In the genomic region with DNA sequence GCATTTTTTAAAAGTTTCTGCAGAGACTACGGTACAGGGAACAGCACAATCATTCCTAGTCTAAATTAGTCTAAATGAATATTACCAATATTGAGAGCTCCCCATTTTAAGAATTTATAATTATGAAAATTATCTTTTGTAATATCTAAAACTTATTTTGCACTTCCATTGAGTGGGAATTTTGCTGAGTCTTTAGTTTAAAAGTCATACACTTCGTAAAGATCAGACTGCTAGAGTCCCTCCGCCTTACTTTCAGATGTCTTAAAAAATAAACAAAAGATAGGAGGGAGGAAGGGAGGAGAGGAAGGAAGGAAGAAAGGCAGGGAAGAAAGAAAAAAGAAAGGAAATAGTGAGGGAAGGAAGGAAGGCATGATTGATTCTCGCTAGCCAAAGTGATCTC, we compare ENCODE assay signal across 28 cellular contexts.
"Had no signal": no experiment of that assay in that cellular context is flagged by ENCODE, and none has a peak within 500 bp of the region (broad histone marks: within the 10 kb centered on the region; RNA-seq: fewer than 3 reads in every experiment).

No MANE protein-coding gene starts in this region.

- H3K27ac Mint-ChIP-seq: activated CD4-positive, alpha-beta memory T cell treated with anti-CD3 and anti-CD28 coated beads for 36 hours; activated CD4-positive, alpha-beta T cell treated with anti-CD3 and anti-CD28 coated beads for 36 hours; activated naive CD4-positive, alpha-beta T cell treated with anti-CD3 and anti-CD28 coated beads for 36 hours; activated naive CD4-positive, alpha-beta T cell treated with anti-CD3 and anti-CD28 coated beads, Interleukin-2, amount 50 U/mL, for 72 hours had no signal

- H3K27ac ChIP-seq: adrenal gland, body of pancreas, SJCRH30, SK-N-MC had no signal

- DNase-seq: activated CD4-positive, alpha-beta memory T cell treated with anti-CD3 and anti-CD28 coated beads for 36 hours; activated CD4-positive, alpha-beta T cell treated with anti-CD3 and anti-CD28 coated beads for 36 hours; activated CD4-positive, alpha-beta T cell treated with anti-CD3 and anti-CD28 coated beads, Interleukin-2, amount 50 U/mL, for 1 hour; activated CD8-positive, alpha-beta memory T cell treated with anti-CD3 and anti-CD28 coated beads, Interleukin-2, amount 50 U/mL, for 4 hours; activated gamma-delta T cell treated with Interleukin-2 at 50 U/mL for 16 hours; activated naive CD4-positive, alpha-beta T cell treated with anti-CD3 and anti-CD28 coated beads for 36 hours; activated T-cell treated with anti-CD3 and anti-CD28 coated beads for 4 hours; activated T-cell treated with anti-CD3 and anti-CD28 coated beads, Interleukin-2, amount 50 U/mL, for 48 hours; adrenal gland; body of pancreas; caudate nucleus; Karpas-422; MG63; NCI-H1048; NCI-H1105 treated with DMSO at 0.1 percent for 48 hours; NCI-H1436; NCI-H1694; NCI-H1930; NCI-H2081 treated with DMSO at 0.1 percent for 48 hours; NCI-H226; NCI-H446 treated with DMSO at 0.1 percent for 48 hours; NCI-H524; NCI-H69; SHP77; SJCRH30 had no signal

- H3K4me3 ChIP-seq: adrenal gland, body of pancreas, MG63, SJCRH30, SK-N-MC had no signal

- H3K36me3 Mint-ChIP-seq: activated CD4-positive, alpha-beta memory T cell treated with anti-CD3 and anti-CD28 coated beads for 36 hours had no signal

- H3K4me3 Mint-ChIP-seq: activated CD4-positive, alpha-beta memory T cell treated with anti-CD3 and anti-CD28 coated beads for 36 hours; activated CD4-positive, alpha-beta T cell treated with anti-CD3 and anti-CD28 coated beads for 36 hours; activated naive CD4-positive, alpha-beta T cell treated with anti-CD3 and anti-CD28 coated beads for 36 hours had no signal

- H3K36me3 ChIP-seq: adrenal gland, MG63, SJCRH30 had no signal

- H3K9me3 Mint-ChIP-seq: activated CD4-positive, alpha-beta memory T cell treated with anti-CD3 and anti-CD28 coated beads for 36 hours; activated naive CD4-positive, alpha-beta T cell treated with anti-CD3 and anti-CD28 coated beads for 36 hours had no signal

- H3K9me3 ChIP-seq: adrenal gland, body of pancreas, MG63, SJCRH30 had no signal

- H3K27me3 ChIP-seq: adrenal gland, body of pancreas, MG63, SJCRH30 had no signal

- H3K4me1 ChIP-seq: body of pancreas, SJCRH30 had no signal

- ATAC-seq: activated CD4-positive, alpha-beta T cell treated with anti-CD3 and anti-CD28 coated beads for 36 hours; activated naive CD4-positive, alpha-beta T cell treated with anti-CD3 and anti-CD28 coated beads, Interleukin-2, amount 50 U/mL, for 72 hours; body of pancreas; Panc1 had no signal
